ENCODE assay signal across 14 cellular contexts in the genomic region with DNA sequence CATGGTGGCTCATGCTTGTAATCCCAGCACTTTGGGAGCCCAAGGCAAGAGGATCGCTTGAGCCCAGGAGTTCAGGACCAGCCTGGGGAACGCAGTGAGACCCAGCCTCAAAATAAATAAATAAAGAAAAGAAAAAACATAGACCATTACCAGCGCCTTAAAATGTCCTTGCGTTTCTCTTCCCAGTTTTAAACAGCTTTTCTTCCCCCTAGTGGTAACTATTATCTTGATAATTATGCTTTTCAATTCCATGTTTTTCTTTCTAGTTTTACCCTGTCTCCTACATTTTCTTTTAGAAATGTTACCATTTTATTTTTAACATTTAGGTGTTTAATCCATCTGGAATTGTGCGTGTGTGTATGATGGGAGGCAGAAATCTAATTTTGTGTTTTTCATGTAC. TPM values are rescaled to one million over a fixed set of nuclear protein-coding genes. Genes with fewer than 3 reads are reported as not detected.
DNase-seq lines count a peak whose midpoint lies in the region; ATAC-seq and TF ChIP-seq lines count a peak whose summit lies in the region.
"Had no signal": no experiment of that assay in that cellular context is flagged by ENCODE, and none has a peak within 500 bp of the region (broad histone marks: within the 10 kb centered on the region; RNA-seq: fewer than 3 reads in every experiment).

No MANE protein-coding gene starts in this region.

- H3K9me3 Mint-ChIP-seq in MCF 10A (ENCODE audit: unreplicated experiment) = no peaks in the 10 kb centered on the region

- CTCF ChIA-PET in MCF 10A (lab: Yijun Ruan, JAX) = interaction anchor here (0.5 kb wide), 1 partner anchor 60 kb away, joined by 3 read pairs; no protein-coding TSS in a partner anchor
- CTCF ChIA-PET in OCI-LY7 (lab: Charles Lee; ENCODE audit: unreplicated experiment) = no interaction called here

- H3K4me1 Mint-ChIP-seq in MCF 10A (ENCODE audit: insufficient read depth, unreplicated experiment) = no peaks in the 10 kb centered on the region
- H3K4me1 Mint-ChIP-seq: CD14-positive monocyte had no signal

- BruUV-seq in MCF 10A (replicated peaks; lab: Mats Ljungman, UMichigan) (no TSS peak), OCI-LY7 (replicated peaks; lab: Mats Ljungman, UMichigan) (no TSS peak)

- TF ChIP-seq POLR2A in breast epithelium (IDR thresholded peaks at IDR 0.05) (no peak), tibial nerve (IDR thresholded peaks at IDR 0.05) (no peak)

- H3K27ac ChIP-seq in breast epithelium (no peak overlapping the region), OCI-LY7 (ENCODE audit: low read depth, low read length, poor library complexity, severe bottlenecking) (no peak overlapping the region), fibroblast of lung (ENCODE audit: insufficient read depth, low read length) (no peak overlapping the region), tibial nerve (no peak overlapping the region)

- intact Hi-C loops in MCF 10A (cut with micrococcal nuclease) (no loop called here), breast epithelium (cut with DNase I; ENCODE audit: low total_unique reads) (no loop called here), OCI-LY7 (cut with micrococcal nuclease; ENCODE audit: unreplicated experiment) (no loop called here)

- DNase-seq in MCF 10A (ENCODE audit: unreplicated experiment) (no peak), breast epithelium (ENCODE audit: low spot score in 2 of 2) (no peak), OCI-LY7 (ENCODE audit: low spot score) (no peak), fibroblast of lung (ENCODE audit: low read depth in 2 of 2) (peak in 1 of 2 donors; percentile 10), tibial nerve (ENCODE audit: low spot score in 2 of 2) (no peak)
- no peak for DNase-seq in stimulated activated CD4-positive, alpha-beta T cell treated with anti-CD3 and anti-CD28 coated beads, Interleukin-4, amount 100 ng/mL, for 4 hours
- DNase-seq in activated CD8-positive, alpha-beta memory T cell treated with anti-CD3 and anti-CD28 coated beads, Interleukin-2, amount 50 U/mL, for 48 hours = no peak
- DNase-seq: activated effector memory CD4-positive, alpha-beta T cell treated with anti-CD3 and anti-CD28 coated beads, Interleukin-2, amount 50 U/mL, for 16 hours; stimulated activated CD4-positive, alpha-beta T cell treated with anti-CD3 and anti-CD28 coated beads, Interleukin-15, amount 100 ng/mL, for 24 hours; stimulated activated naive CD4-positive, alpha-beta T cell treated with Interleukin-2 at 50 U/mL for 16 hours; T-helper 9 cell had no signal

- H3K36me3 ChIP-seq in breast epithelium = no peaks in the 10 kb centered on the region
- H3K36me3 ChIP-seq in OCI-LY7 (ENCODE audit: insufficient read depth, low read length) = no peaks in the 10 kb centered on the region
- no peaks in the 10 kb centered on the region for H3K36me3 ChIP-seq in fibroblast of lung (ENCODE audit: control insufficient read depth, insufficient read depth, low read length)
- H3K36me3 ChIP-seq in tibial nerve = no peaks in the 10 kb centered on the region

- H3K4me3 ChIP-seq in breast epithelium (no peak overlapping the region), OCI-LY7 (ENCODE audit: low read depth, low read length, poor library complexity, severe bottlenecking) (no peak overlapping the region), fibroblast of lung (replicated peaks in 1 of 4; ENCODE audit: control extremely low read depth in 1 of 4, insufficient read depth in 1 of 4, low read depth in 3 of 4, low read length in 4 of 4) (no peak overlapping the region), tibial nerve (no peak overlapping the region)

- H2AFZ ChIP-seq in OCI-LY7 (ENCODE audit: low read length) (no peak overlapping the region), fibroblast of lung (ENCODE audit: low read length) (no peak overlapping the region)

- 42 to 48% methylated on average over 5 of the region's 5 CpGs for WGBS in tibial nerve, 2 donors

- H3K36me3 Mint-ChIP-seq in MCF 10A (ENCODE audit: insufficient read depth, unreplicated experiment) = no peaks in the 10 kb centered on the region
- H3K36me3 Mint-ChIP-seq: CD14-positive monocyte had no signal

- no peak overlapping the region for H3K9ac ChIP-seq in fibroblast of lung (ENCODE audit: insufficient read depth, low read length)

- peaks cover 5 to 10% of the 10 kb centered on the region in 2 donors for H3K9me3 ChIP-seq in breast epithelium
- no peaks in the 10 kb centered on the region; the same call in 1 of the 2 replicates for H3K9me3 ChIP-seq in OCI-LY7 (ENCODE audit: low read length)
- H3K9me3 ChIP-seq in fibroblast of lung (ENCODE audit: control insufficient read depth, insufficient read depth, low read depth, low read length) = no peaks in the 10 kb centered on the region
- H3K9me3 ChIP-seq in tibial nerve = peaks cover 0 to 11% (median 0%) of the 10 kb centered on the region in 4 donors

- H3K27ac Mint-ChIP-seq in MCF 10A (ENCODE audit: low read depth, unreplicated experiment) = no peak overlapping the region
- H3K27ac Mint-ChIP-seq: CD14-positive monocyte had no signal

- no peaks in the 10 kb centered on the region for H3K9me2 ChIP-seq in OCI-LY7 (ENCODE audit: insufficient read depth, low read length)

- H3K27me3 ChIP-seq in breast epithelium = no peaks in the 10 kb centered on the region
- no peaks in the 10 kb centered on the region for H3K27me3 ChIP-seq in fibroblast of lung (ENCODE audit: control insufficient read depth, insufficient read depth, low read length)
- H3K27me3 ChIP-seq in tibial nerve = no peaks in the 10 kb centered on the region

- H3K4me1 ChIP-seq in breast epithelium (no peaks in the 10 kb centered on the region), OCI-LY7 (ENCODE audit: insufficient read depth, low read length, poor library complexity, severe bottlenecking) (no peaks in the 10 kb centered on the region), fibroblast of lung (ENCODE audit: control insufficient read depth, extremely low read depth, insufficient read depth, low read length) (no peaks in the 10 kb centered on the region), tibial nerve (no peaks in the 10 kb centered on the region)

- H4K20me1 ChIP-seq in OCI-LY7 (ENCODE audit: insufficient read depth, low read length) (no peaks in the 10 kb centered on the region), fibroblast of lung (ENCODE audit: control insufficient read depth, extremely low read depth, insufficient read depth, low read length) (no peaks in the 10 kb centered on the region)

- TF ChIP-seq CTCF in MCF 10A (IDR thresholded peaks at IDR 0.05; ENCODE audit: unreplicated experiment) (peak; percentile 12), breast epithelium (IDR thresholded peaks at IDR 0.05) (no peak), OCI-LY7 (conservative IDR thresholded peaks at IDR 0.05; ENCODE audit: low read length) (peak; percentile 55), fibroblast of lung (conservative IDR thresholded peaks at IDR 0.05 in 1 of 2, IDR thresholded peaks at IDR 0.05 in 1 of 2; ENCODE audit: low read depth in 1 of 2, low read length in 2 of 2) (peak; percentile 16 to 47), tibial nerve (IDR thresholded peaks at IDR 0.05) (peak in 3 of 5 experiments; percentile 9 to 26 (median 16))

- H3K4me2 ChIP-seq in OCI-LY7 (ENCODE audit: low read length) = no peak overlapping the region
- no peak overlapping the region for H3K4me2 ChIP-seq in fibroblast of lung (ENCODE audit: extremely low read depth, insufficient read depth, low read length)

- H3K79me2 ChIP-seq in OCI-LY7 (ENCODE audit: insufficient read depth, low read depth, low read length) = no peaks in the 10 kb centered on the region
- H3K79me2 ChIP-seq in fibroblast of lung (ENCODE audit: control insufficient read depth, insufficient read depth, low read length) = no peaks in the 10 kb centered on the region

- H3K27me3 Mint-ChIP-seq in MCF 10A (ENCODE audit: insufficient read depth, unreplicated experiment) = peaks cover 17% of the 10 kb centered on the region

- POLR2A ChIA-PET in MCF 10A (lab: Yijun Ruan, JAX) (no interaction called here), OCI-LY7 (lab: Charles Lee) (no interaction called here)

- no peak for ATAC-seq in GM19455 (IDR thresholded peaks at IDR 0.05; ENCODE audit: unreplicated experiment)

- no peak for TF ChIP-seq EP300 in tibial nerve (IDR thresholded peaks at IDR 0.05)

- no peak overlapping the region for H3K4me3 Mint-ChIP-seq in MCF 10A (ENCODE audit: unreplicated experiment)
- H3K4me3 Mint-ChIP-seq: CD14-positive monocyte had no signal

RNA-seq across cellular contexts. Expression of a gene that starts 24.4 kb away (rescaled TPM):
- total RNA-seq in MCF 10A (2022) = not detected in 2 replicates
- under 1 TPM in 2 of 3 donors, not detected in 1; under 0.01 TPM for total RNA-seq in breast epithelium
- not detected in 2 replicates for total RNA-seq in OCI-LY7 (2014; rRNA removed; shearing (Covaris generic))
- not detected in 2 replicates for total RNA-seq in OCI-LY7 (2022)
- total RNA-seq in fibroblast of lung = under 0.01 TPM in 2 replicates
- polyA plus RNA-seq in fibroblast of lung = not detected in 2 replicates
- polyA plus RNA-seq in fibroblast of lung (2012) = not detected in 2 replicates
- polyA minus RNA-seq in fibroblast of lung (ENCODE audit: low replicate concordance) = not detected in 2 replicates
- under 1 TPM in 1 of 4 donors, not detected in 3; 0.22 TPM for total RNA-seq in tibial nerve
- total RNA-seq: dermis microvascular lymphatic vessel endothelial cell had no signal
- polyA plus RNA-seq: CD14-positive monocyte had no signal

RNA-seq across cellular contexts. Expression of a gene that starts 36.6 kb away (rescaled TPM):
- total RNA-seq in MCF 10A (2022) (66.7 and 72.2 TPM in 2 replicates), breast epithelium (100 to 1,000 TPM in 1 of 3 donors, 10 to 100 TPM in 2; 59.0 to 113 (median 79.3) TPM), OCI-LY7 (2022) (87.6 and 92.2 TPM in 2 replicates), fibroblast of lung (108 and 126 TPM in 2 replicates), tibial nerve (100 to 1,000 TPM in 2 of 4 donors, 10 to 100 TPM in 2; 69.6 to 118 (median 86.3) TPM)
- total RNA-seq in OCI-LY7 (2014; rRNA removed; shearing (Covaris generic)) = 93.2 and 97.1 TPM in 2 replicates
- polyA plus RNA-seq in fibroblast of lung = 140 and 143 TPM in 2 replicates
- 105 and 115 TPM in 2 replicates for polyA plus RNA-seq in fibroblast of lung (2012)
- polyA minus RNA-seq in fibroblast of lung (ENCODE audit: low replicate concordance) = 4.8 and 5.3 TPM in 2 replicates

Comparison
In these comparisons a context has a peak if more than half of its experiments do, and no peak if none do; other contexts are left out.
1. CTCF ChIP-seq: peak in MCF 10A (single experiment), OCI-LY7 (single experiment), fibroblast of lung (2 of 2) and tibial nerve (3 of 5); none in breast epithelium (0 of 3).